ENCODE assay signal across 27 cellular contexts in the genomic region with DNA sequence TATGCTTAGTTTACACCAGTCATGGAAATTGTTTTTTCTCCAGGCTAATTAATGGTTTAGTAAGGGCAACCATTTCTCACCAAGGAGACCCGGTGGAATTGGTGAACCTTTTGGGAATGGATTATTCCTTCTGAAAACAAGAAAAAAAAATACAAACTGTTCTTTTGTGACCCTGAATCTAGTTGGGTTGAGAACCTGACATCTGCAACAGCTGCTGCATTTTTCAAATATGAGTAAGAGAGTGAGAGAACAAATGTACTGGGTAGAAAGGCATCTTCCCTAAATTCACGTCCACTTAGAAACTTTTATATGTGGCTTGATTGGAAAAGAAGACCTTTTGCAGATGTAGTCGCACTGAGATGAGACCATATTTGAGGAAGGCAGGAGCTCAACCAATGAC.
"Had no signal": no experiment of that assay in that cellular context is flagged by ENCODE, and none has a peak within 500 bp of the region (broad histone marks: within the 10 kb centered on the region; RNA-seq: fewer than 3 reads in every experiment).

No MANE protein-coding gene starts in this region.

- H3K4me3 ChIP-seq: colonic mucosa, esophagus muscularis mucosa, heart right ventricle, lower lobe of right lung, ovary, psoas muscle, spleen, thoracic aorta, tibial nerve, upper lobe of left lung had no signal

- ATAC-seq: heart right ventricle; left ventricle myocardium superior; lower lobe of right lung; naive thymus-derived CD8-positive, alpha-beta T cell; right cardiac atrium; stimulated activated naive B cell treated with anti-CD40 and anti-IgM and Interleukin-4, amounts not matched to agents 10 μg/mL and 1 μg/mL and 100 μg/mL, for 72 hours had no signal

- DNase-seq: caudate nucleus; cerebellar nuclear complex; colonic mucosa; effector memory CD4-positive, alpha-beta T cell; foreskin melanocyte; glutamatergic neuron; heart right ventricle; hippocampal formation; immature natural killer cell; islet precursor cell; kidney glomerular epithelial cell; lower lobe of right lung; naive thymus-derived CD8-positive, alpha-beta T cell; nephron progenitor cell; nucleus accumbens; ovary; psoas muscle; right cardiac atrium; spleen; stimulated activated CD4-positive, alpha-beta T cell treated with anti-CD3 and anti-CD28 coated beads, Interleukin-15, amount 100 ng/mL, for 24 hours; stimulated activated CD4-positive, alpha-beta T cell treated with anti-CD3 and anti-CD28 coated beads, Interleukin-2, amount 100 ng/mL, for 48 hours; stimulated activated naive B cell treated with anti-CD40 and anti-IgM and Interleukin-4, amounts not matched to agents 10 μg/mL and 1 μg/mL and 100 μg/mL, for 72 hours had no signal
